ENCODE assay signal across 26 cellular contexts in genomic region chr12:76312314-76312713, GRCh38. TPM values are rescaled to one million over a fixed set of nuclear protein-coding genes. Genes with fewer than 3 reads are reported as not detected.
DNase-seq lines count a peak whose midpoint lies in the region; ATAC-seq, FAIRE-seq and TF ChIP-seq lines count a peak whose summit lies in the region.
"Had no signal": no experiment of that assay in that cellular context is flagged by ENCODE, and none has a peak within 500 bp of the region (broad histone marks: within the 10 kb centered on the region; RNA-seq: fewer than 3 reads in every experiment).

No MANE protein-coding gene starts in this region.

- peaks cover 23% of the 10 kb centered on the region for H3K4me1 Mint-ChIP-seq in astrocyte (ENCODE audit: low read depth, unreplicated experiment)
- H3K4me1 Mint-ChIP-seq in glutamatergic neuron (ENCODE audit: low read depth, unreplicated experiment) = no peaks in the 10 kb centered on the region
- H3K4me1 Mint-ChIP-seq: T-helper 17 cell had no signal

- peak overlapping the region; percentile 2 for H3K4me2 ChIP-seq in astrocyte (ENCODE audit: low read length)
- H3K4me2 ChIP-seq in neuronal stem cell (ENCODE audit: insufficient read depth, low read length, poor library complexity, severe bottlenecking) = no peak overlapping the region
- H3K4me2 ChIP-seq: PC-9 had no signal

- H2BK120ac ChIP-seq in neuronal stem cell (ENCODE audit: low read depth, low read length) = no peak overlapping the region

- H3K27me3 Mint-ChIP-seq in astrocyte (ENCODE audit: low read depth, unreplicated experiment) (no peaks in the 10 kb centered on the region), glutamatergic neuron (ENCODE audit: unreplicated experiment) (no peaks in the 10 kb centered on the region)

- H3K4me3 Mint-ChIP-seq in astrocyte (ENCODE audit: unreplicated experiment) (no peak overlapping the region), glutamatergic neuron (ENCODE audit: unreplicated experiment) (no peak overlapping the region)
- H3K4me3 Mint-ChIP-seq: dendritic cell treated with granulocyte-macrophage colony-stimulating factor and Interleukin-4, amounts not matched to agents 40 ng/mL and 50 ng/mL, for 4 days; memory B cell; T-helper 17 cell had no signal

- no peaks in the 10 kb centered on the region for H4K20me1 ChIP-seq in astrocyte (ENCODE audit: insufficient read depth, low read length)

- no peak overlapping the region for H3K18ac ChIP-seq in neuronal stem cell (ENCODE audit: low read length)

- no CpG with 5 or more reads among the region's 7 CpGs for WGBS in neuronal stem cell (ENCODE audit: extremely low coverage in 2 of 2, insufficient read length in 2 of 2, insufficient replicate concordance in 1 of 2), 2 donors

- H2AK5ac ChIP-seq in neuronal stem cell (ENCODE audit: low read depth, low read length) = no peak overlapping the region

- TF ChIP-seq CTCF in astrocyte (IDR thresholded peaks at IDR 0.05; ENCODE audit: insufficient read depth, low read depth, low read length) = no peak
- no peak for TF ChIP-seq CTCF in glutamatergic neuron (IDR thresholded peaks at IDR 0.05; ENCODE audit: partially characterized antibody, unreplicated experiment)
- TF ChIP-seq CTCF in uterus (IDR thresholded peaks at IDR 0.05) = no peak

- TF ChIP-seq POLR2A in uterus (IDR thresholded peaks at IDR 0.05) = no peak

- H4K8ac ChIP-seq in neuronal stem cell (ENCODE audit: low read depth, low read length) = no peak overlapping the region

- no peaks in the 10 kb centered on the region for H3K36me3 ChIP-seq in astrocyte (ENCODE audit: insufficient read depth, low read length)
- H3K36me3 ChIP-seq in neuronal stem cell (replicated peaks in 1 of 2; ENCODE audit: control insufficient read depth in 2 of 2, insufficient read depth in 2 of 2, low read length in 2 of 2) = no peaks in the 10 kb centered on the region
- no peaks in the 10 kb centered on the region for H3K36me3 ChIP-seq in uterus
- H3K36me3 ChIP-seq: breast epithelium, neutrophil had no signal

- no peak overlapping the region for H3K4ac ChIP-seq in neuronal stem cell (ENCODE audit: low read length)

- H3K9me3 ChIP-seq in astrocyte (ENCODE audit: insufficient read depth, low read depth, low read length) (no peaks in the 10 kb centered on the region), neuronal stem cell (replicated peaks in 1 of 2; ENCODE audit: control insufficient read depth in 2 of 2, insufficient read depth in 1 of 2, low read depth in 1 of 2, low read length in 2 of 2) (no peaks in the 10 kb centered on the region), uterus (no peaks in the 10 kb centered on the region)
- H3K9me3 ChIP-seq: breast epithelium, neutrophil had no signal

- intact Hi-C loops in uterus (cut with DNase I; ENCODE audit: low total_unique reads) = no loop called here

- H3K4me1 ChIP-seq in astrocyte (ENCODE audit: insufficient read depth, low read length) (peaks cover 8% of the 10 kb centered on the region), neuronal stem cell (ENCODE audit: control insufficient read depth in 2 of 2, insufficient read depth in 1 of 2, low read depth in 1 of 2, low read length in 2 of 2) (peaks cover 5 to 7% of the 10 kb centered on the region in 2 donors), uterus (no peaks in the 10 kb centered on the region)
- H3K4me1 ChIP-seq: breast epithelium had no signal

- H2BK12ac ChIP-seq in neuronal stem cell (ENCODE audit: low read length) = no peak overlapping the region

- H3K36me3 Mint-ChIP-seq in astrocyte (ENCODE audit: low read depth, unreplicated experiment) (peaks cover 2% of the 10 kb centered on the region), glutamatergic neuron (ENCODE audit: unreplicated experiment) (no peaks in the 10 kb centered on the region)
- H3K36me3 Mint-ChIP-seq: memory B cell had no signal

- H4K91ac ChIP-seq in neuronal stem cell (ENCODE audit: low read depth, low read length, poor library complexity) = no peak overlapping the region

- no peaks in the 10 kb centered on the region for H3K79me2 ChIP-seq in astrocyte (ENCODE audit: insufficient read depth, low read length)

- H3K4me3 ChIP-seq in astrocyte (ENCODE audit: insufficient read depth, low read depth, low read length) (no peak overlapping the region), neuronal stem cell (ENCODE audit: low read length in 2 of 2) (no peak overlapping the region), uterus (no peak overlapping the region)
- H3K4me3 ChIP-seq: breast epithelium, PC-9 had no signal

- ATAC-seq in HG03095 (IDR thresholded peaks at IDR 0.05; ENCODE audit: unreplicated experiment) (no peak), GM21381 (IDR thresholded peaks at IDR 0.05; ENCODE audit: unreplicated experiment) (no peak)
- ATAC-seq: foreskin keratinocyte, right cardiac atrium, T-helper 17 cell had no signal

- no peaks in the 10 kb centered on the region for H3K79me1 ChIP-seq in neuronal stem cell (ENCODE audit: low read depth, low read length)

- no peak overlapping the region for H2BK15ac ChIP-seq in neuronal stem cell (ENCODE audit: low read length)

- H3K27me3 ChIP-seq in astrocyte (ENCODE audit: insufficient read depth, low read length) = no peaks in the 10 kb centered on the region
- H3K27me3 ChIP-seq in neuronal stem cell (ENCODE audit: control insufficient read depth in 3 of 3, insufficient read depth in 3 of 3, low read depth in 1 of 3, low read length in 3 of 3) = peaks cover 0 to 12% (median 0%) of the 10 kb centered on the region in 3 experiments
- no peaks in the 10 kb centered on the region for H3K27me3 ChIP-seq in uterus
- H3K27me3 ChIP-seq: breast epithelium, foreskin keratinocyte had no signal

- H3K9ac ChIP-seq in astrocyte (ENCODE audit: low read length) (no peak overlapping the region), neuronal stem cell (ENCODE audit: low read depth, low read length, poor library complexity) (no peak overlapping the region)

- no peak overlapping the region for H3K23ac ChIP-seq in neuronal stem cell (ENCODE audit: low read depth, low read length, poor library complexity)

- no peak overlapping the region for H2AFZ ChIP-seq in astrocyte (ENCODE audit: low read depth, low read length)
- H2AFZ ChIP-seq in neuronal stem cell (ENCODE audit: low read length) = peak overlapping the region; percentile 88
- H2AFZ ChIP-seq: PC-9 had no signal

- H3K27ac ChIP-seq in astrocyte (ENCODE audit: low read depth, low read length) = no peak overlapping the region
- H3K27ac ChIP-seq in neuronal stem cell (replicated peaks; ENCODE audit: low read length) = no peak overlapping the region
- no peak overlapping the region for H3K27ac ChIP-seq in uterus
- H3K27ac ChIP-seq: breast epithelium, foreskin keratinocyte, neutrophil, PC-9, VCaP had no signal

- H3K9me3 Mint-ChIP-seq in astrocyte (ENCODE audit: unreplicated experiment) (no peaks in the 10 kb centered on the region), glutamatergic neuron (ENCODE audit: unreplicated experiment) (no peaks in the 10 kb centered on the region)
- H3K9me3 Mint-ChIP-seq: activated T-helper 2 cell treated with anti-CD3 and anti-CD28 coated beads, Interferon-gamma antibody, Interleukin-2, Interleukin-4, amounts not matched to agents 10 μg/mL and 5 μg/mL and 100 μg/mL, durations not matched to agents 14 hours and 24 hours and 36 hours; dendritic cell treated with granulocyte-macrophage colony-stimulating factor and Interleukin-4, amounts not matched to agents 40 ng/mL and 50 ng/mL, for 4 days; memory B cell had no signal

- peak overlapping the region; percentile 83 for H3K27ac Mint-ChIP-seq in astrocyte (ENCODE audit: unreplicated experiment)
- no peak overlapping the region for H3K27ac Mint-ChIP-seq in glutamatergic neuron (ENCODE audit: unreplicated experiment)
- H3K27ac Mint-ChIP-seq: activated T-helper 2 cell treated with anti-CD3 and anti-CD28 coated beads, Interferon-gamma antibody, Interleukin-2, Interleukin-4, amounts not matched to agents 10 μg/mL and 5 μg/mL and 100 μg/mL, durations not matched to agents 14 hours and 24 hours and 36 hours; dendritic cell treated with granulocyte-macrophage colony-stimulating factor and Interleukin-4, amounts not matched to agents 40 ng/mL and 50 ng/mL, for 4 days; memory B cell; T-helper 17 cell had no signal

- no peak for FAIRE-seq in astrocyte (lab: Jason Lieb, UNC)
- FAIRE-seq: GM18507 had no signal

- no peak overlapping the region for H2BK5ac ChIP-seq in neuronal stem cell (ENCODE audit: low read length)

- no peak overlapping the region for H3K14ac ChIP-seq in neuronal stem cell (ENCODE audit: low read length)

- peak; percentile 22 for DNase-seq in COLO829 (ENCODE audit: low spot score)
- peak; percentile 39 for DNase-seq in astrocyte (ENCODE audit: low read depth)
- DNase-seq in iris pigment epithelial cell (ENCODE audit: low read depth) = peak; percentile 45
- no peak for DNase-seq in neuronal stem cell (ENCODE audit: low spot score)
- DNase-seq in glutamatergic neuron = no peak
- no peak for DNase-seq in uterus
- DNase-seq: activated CD4-positive, alpha-beta T cell treated with anti-CD3 and anti-CD28 coated beads, Interleukin-2, amount 50 U/mL, for 1 hour; activated CD8-positive, alpha-beta memory T cell treated with anti-CD3 and anti-CD28 coated beads, Interleukin-2, amount 50 U/mL, for 4 hours; foreskin keratinocyte; hypothalamus; KBM-7; NCI-H1694 treated with DMSO at 0.1 percent for 48 hours; NCI-H2227 treated with DMSO at 0.1 percent for 48 hours; PC-9; right cardiac atrium; stimulated activated CD4-positive, alpha-beta T cell treated with anti-CD3 and anti-CD28 coated beads, Interleukin-15, amount 100 ng/mL, for 24 hours; T-helper 17 cell had no signal

RNA-seq across cellular contexts. Expression of gene BBS10, which starts 35.9 kb away (rescaled TPM):
- total RNA-seq in astrocyte (9.8 and 9.9 TPM in 2 replicates), glutamatergic neuron (ENCODE audit: unreplicated experiment) (10.9 TPM), uterus (10 to 100 TPM in 3 of 4 donors, 1 to 10 TPM in 1; 6.9 to 34.2 (median 15.1) TPM)
- polyA plus RNA-seq in neuronal stem cell (2013, experiment 1 of 2) = 13.3 TPM
- polyA plus RNA-seq in neuronal stem cell (2013, experiment 2 of 2) = 13.9 TPM

Comparison
In these comparisons a context has a peak if more than half of its experiments do, and no peak if none do; other contexts are left out.
1. DNase-seq: peak in COLO829 (single experiment), astrocyte (single experiment) and iris pigment epithelial cell (single experiment); none in neuronal stem cell (single experiment), glutamatergic neuron (single experiment) and uterus (0 of 2).